In the genomic region with DNA sequence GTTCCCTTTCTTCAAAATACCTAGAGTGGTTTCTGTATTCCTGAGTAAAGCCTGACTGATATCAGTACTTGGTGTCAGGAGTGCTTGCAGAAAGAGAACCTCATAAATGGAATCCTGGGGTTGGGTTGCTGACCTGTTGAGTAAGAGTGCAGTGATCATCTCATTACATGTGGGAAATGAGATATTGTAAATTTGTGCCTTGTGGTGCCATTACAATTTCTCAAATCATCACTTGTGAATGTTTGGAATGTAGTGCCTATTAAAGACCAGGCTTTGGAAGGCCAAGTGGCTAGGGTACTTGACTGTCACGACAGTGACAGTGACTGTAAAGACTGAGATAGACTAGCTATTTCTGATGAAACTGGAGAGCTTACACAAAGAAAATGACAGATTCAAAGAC, we compare ENCODE assay signal across 20 cellular contexts.
"Had no signal": no experiment of that assay in that cellular context is flagged by ENCODE, and none has a peak within 500 bp of the region (broad histone marks: within the 10 kb centered on the region; RNA-seq: fewer than 3 reads in every experiment).

No MANE protein-coding gene starts in this region.

- H3K27me3 ChIP-seq: dorsolateral prefrontal cortex, esophagus muscularis mucosa, gastrocnemius medialis, heart right ventricle, left lung had no signal

- H3K27ac ChIP-seq: coronary artery, dorsolateral prefrontal cortex, esophagus muscularis mucosa, gastrocnemius medialis, heart right ventricle, left lung, lower lobe of right lung had no signal

- H3K9me3 ChIP-seq: esophagus muscularis mucosa, gastrocnemius medialis, lower lobe of right lung had no signal

- DNase-seq: dermis blood vessel endothelial cell; dorsolateral prefrontal cortex; effector CD4-positive, alpha-beta T cell; effector memory CD4-positive, alpha-beta T cell; foreskin fibroblast; foreskin melanocyte; gastrocnemius medialis; glutamatergic neuron; head of caudate nucleus; heart right ventricle; hippocampal formation; left cardiac atrium; left lung; left ventricle myocardium superior; lower lobe of right lung; mesenchymal stem cell; midbrain; naive thymus-derived CD4-positive, alpha-beta T cell had no signal

- ATAC-seq: gastrocnemius medialis; heart right ventricle; left cardiac atrium; left lung; left ventricle myocardium superior; lower lobe of right lung; naive thymus-derived CD4-positive, alpha-beta T cell had no signal

- H3K4me3 ChIP-seq: coronary artery, dorsolateral prefrontal cortex, esophagus muscularis mucosa, gastrocnemius medialis, heart right ventricle, left lung, lower lobe of right lung had no signal

- H3K36me3 ChIP-seq: esophagus muscularis mucosa, gastrocnemius medialis, heart right ventricle, left lung, lower lobe of right lung had no signal

- H3K4me1 ChIP-seq: esophagus muscularis mucosa, gastrocnemius medialis, heart right ventricle, left lung, lower lobe of right lung had no signal
